Comparison of ENCODE assay signal across 9 cellular contexts in the genomic region with DNA sequence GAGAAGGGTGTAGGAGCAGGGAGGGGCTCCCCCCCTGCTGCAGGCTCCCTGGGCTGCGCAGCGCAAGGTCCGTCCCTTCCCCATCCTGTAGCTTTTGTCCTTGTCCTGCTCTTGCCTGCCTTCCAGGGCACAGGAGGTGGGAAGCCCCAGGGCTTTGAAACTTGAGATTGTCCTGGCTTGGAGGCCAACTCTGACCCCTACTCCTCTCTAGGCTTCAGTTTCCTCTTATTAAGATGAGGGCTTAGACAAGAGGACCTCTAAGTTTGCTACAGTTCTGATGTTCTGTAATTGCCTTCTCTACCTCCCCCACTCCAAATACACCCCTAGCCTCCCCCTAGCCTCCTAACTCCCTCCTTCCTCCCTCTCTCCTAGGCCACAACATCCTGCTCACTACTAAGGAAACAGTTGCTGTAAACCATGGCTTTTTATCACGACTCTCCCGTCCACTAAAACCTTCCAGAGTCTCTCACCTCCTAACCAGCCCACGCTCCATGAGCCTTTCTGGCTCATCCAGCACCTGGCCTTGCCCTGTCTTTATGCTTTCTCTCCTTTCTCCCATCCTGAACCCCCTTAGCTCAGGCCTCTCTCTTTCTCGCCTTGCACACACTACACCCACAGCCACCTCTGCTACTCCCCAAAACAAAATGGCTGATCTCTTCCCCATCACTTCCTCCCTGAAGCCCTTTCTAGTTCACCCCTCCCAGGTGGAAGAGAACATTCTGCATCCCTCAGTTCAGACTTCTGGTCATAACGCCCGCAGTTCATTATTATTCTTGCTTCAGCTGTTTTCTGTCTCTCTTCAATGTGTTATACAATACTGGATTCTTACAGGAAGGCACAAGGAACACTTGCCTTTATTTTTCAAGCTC. TPM values are rescaled to one million over a fixed set of nuclear protein-coding genes. Genes with fewer than 3 reads are reported as not detected.
DNase-seq lines count a peak whose midpoint lies in the region; ATAC-seq and TF ChIP-seq lines count a peak whose summit lies in the region.
"Had no signal": no experiment of that assay in that cellular context is flagged by ENCODE, and none has a peak within 500 bp of the region (broad histone marks: within the 10 kb centered on the region; RNA-seq: fewer than 3 reads in every experiment).

No MANE protein-coding gene starts in this region.

- TF ChIP-seq CTCF in RWPE2 (IDR thresholded peaks at IDR 0.05; ENCODE audit: poor library complexity, severe bottlenecking) (no peak), fibroblast of pulmonary artery (IDR thresholded peaks at IDR 0.05; ENCODE audit: low read length, missing control alignments) (no peak), prostate gland (IDR thresholded peaks at IDR 0.05) (no peak), GM13976 (IDR thresholded peaks at IDR 0.05; ENCODE audit: borderline replicate concordance, control extremely low read depth, extremely low read depth, insufficient read depth, missing control alignments) (no peak)

- intact Hi-C loops in prostate gland (cut with DNase I) = loop anchor here (5.0 to 10.0 kb wide), 2 partner anchors 134 to 1047 kb away; no protein-coding TSS in a partner anchor

- peak overlapping the region; percentile 85 for H3K4me3 Mint-ChIP-seq in stimulated activated naive CD8-positive, alpha-beta T cell treated with anti-CD3 and anti-CD28 coated beads, Interleukin-15, Interleukin-2, amounts not matched to agents 100 ng/mL and 50 ng/mL, for 24 hours

- H3K4me3 ChIP-seq in RWPE2 (ENCODE audit: severe bottlenecking) = peak overlapping the region; percentile 17
- H3K4me3 ChIP-seq in fibroblast of pulmonary artery (replicated peaks; ENCODE audit: low read depth, low read length) = peak overlapping the region; percentile 48
- peak overlapping the region; percentile 33 to 41 for H3K4me3 ChIP-seq in prostate gland

- H3K27ac Mint-ChIP-seq in stimulated activated naive CD8-positive, alpha-beta T cell treated with anti-CD3 and anti-CD28 coated beads, Interleukin-15, Interleukin-2, amounts not matched to agents 100 ng/mL and 50 ng/mL, for 24 hours = peak overlapping the region; percentile 86

- peaks cover 20% of the 10 kb centered on the region for H3K4me1 Mint-ChIP-seq in stimulated activated naive CD8-positive, alpha-beta T cell treated with anti-CD3 and anti-CD28 coated beads, Interleukin-15, Interleukin-2, amounts not matched to agents 100 ng/mL and 50 ng/mL, for 24 hours (ENCODE audit: low read depth)

- peaks cover 7% of the 10 kb centered on the region for H3K4me1 ChIP-seq in RWPE2 (ENCODE audit: insufficient read depth, poor library complexity, severe bottlenecking)
- H3K4me1 ChIP-seq in prostate gland (replicated peaks) = no peaks in the 10 kb centered on the region

- no peaks in the 10 kb centered on the region for H3K9me3 ChIP-seq in RWPE2 (ENCODE audit: severe bottlenecking)
- no peaks in the 10 kb centered on the region for H3K9me3 ChIP-seq in prostate gland

- H3K27me3 Mint-ChIP-seq in stimulated activated naive CD8-positive, alpha-beta T cell treated with anti-CD3 and anti-CD28 coated beads, Interleukin-15, Interleukin-2, amounts not matched to agents 100 ng/mL and 50 ng/mL, for 24 hours = no peaks in the 10 kb centered on the region

- no peak for TF ChIP-seq POLR2A in prostate gland (IDR thresholded peaks at IDR 0.05)

- H3K9me3 Mint-ChIP-seq in stimulated activated naive CD8-positive, alpha-beta T cell treated with anti-CD3 and anti-CD28 coated beads, Interleukin-15, Interleukin-2, amounts not matched to agents 100 ng/mL and 50 ng/mL, for 24 hours = no peaks in the 10 kb centered on the region

- H3K36me3 ChIP-seq in RWPE2 (ENCODE audit: low read depth) = no peaks in the 10 kb centered on the region
- H3K36me3 ChIP-seq in prostate gland = no peaks in the 10 kb centered on the region

- no peaks in the 10 kb centered on the region for H3K27me3 ChIP-seq in RWPE2 (ENCODE audit: insufficient read depth, poor library complexity, severe bottlenecking)
- no peaks in the 10 kb centered on the region for H3K27me3 ChIP-seq in prostate gland (replicated peaks; ENCODE audit: insufficient read depth)

- WGBS in prostate gland = 53% methylated on average over 9 of the region's 9 CpGs

- no peak for DNase-seq in stimulated activated naive CD8-positive, alpha-beta T cell treated with anti-CD3 and anti-CD28 coated beads, Interleukin-15, Interleukin-2, amounts not matched to agents 100 U/mL and 50 U/mL, for 24 hours
- DNase-seq in RWPE2 (ENCODE audit: low spot score) (no peak), fibroblast of pulmonary artery (ENCODE audit: low read depth) (no peak), prostate gland (ENCODE audit: low spot score) (no peak), SKM-1 (lab: John Stamatoyannopoulos, UW; ENCODE audit: unreplicated experiment) (no peak), NCI-H526 treated with DMSO at 0.1 percent for 48 hours (lab: John Stamatoyannopoulos, UW) (no peak), GM13976 (ENCODE audit: low spot score) (no peak)

- H3K36me3 Mint-ChIP-seq in stimulated activated naive CD8-positive, alpha-beta T cell treated with anti-CD3 and anti-CD28 coated beads, Interleukin-15, Interleukin-2, amounts not matched to agents 100 ng/mL and 50 ng/mL, for 24 hours (ENCODE audit: low read depth) = no peaks in the 10 kb centered on the region

- H3K27ac ChIP-seq in RWPE2 (ENCODE audit: poor library complexity, severe bottlenecking) (no peak overlapping the region), prostate gland (peak overlapping the region; percentile 70 to 75)

- ATAC-seq in stimulated activated naive CD8-positive, alpha-beta T cell treated with anti-CD3 and anti-CD28 coated beads, Interleukin-15, Interleukin-2, amounts not matched to agents 100 U/mL and 50 U/mL, for 24 hours = no peak
- ATAC-seq in RWPE2 (ENCODE audit: low read depth) = peak; percentile 15; the same call in 2 of the 3 replicates

- in situ Hi-C loops in GM13976 (cut with MboI; ENCODE audit: low sequenced_read_pairs, unreplicated experiment) = no loop called here

RNA-seq across cellular contexts. Expression of gene UNC5CL, which starts 10.2 kb away (rescaled TPM):
- 1 to 10 TPM in 1 of 2 donors, under 1 TPM in 1; 0.46 to 1.6 TPM for total RNA-seq in prostate gland

RNA-seq across cellular contexts. Expression of gene TSPO2, which starts 13.4 kb away (rescaled TPM):
- not detected for total RNA-seq in prostate gland
- total RNA-seq: dermis microvascular lymphatic vessel endothelial cell had no signal

RNA-seq across cellular contexts. Expression of gene APOBEC2, which starts 24.1 kb away (rescaled TPM):
- 1 to 10 TPM in 1 of 2 donors, not detected in 1; 2.0 TPM for total RNA-seq in prostate gland
- total RNA-seq: dermis microvascular lymphatic vessel endothelial cell had no signal

RNA-seq across cellular contexts. Expression of gene OARD1, which starts 43.3 kb away (rescaled TPM):
- total RNA-seq in prostate gland = 10 to 100 TPM; 22.9 to 27.2 TPM

RNA-seq across cellular contexts. Expression of gene NFYA, which starts 43.9 kb away (rescaled TPM):
- total RNA-seq in prostate gland = 10 to 100 TPM; 23.1 to 48.3 TPM
